ENCODE assay signal across 10 cellular contexts in genomic region chr18:74497778-74498177, GRCh38. TPM values are rescaled to one million over a fixed set of nuclear protein-coding genes. Genes with fewer than 3 reads are reported as not detected.
DNase-seq lines count a peak whose midpoint lies in the region; ATAC-seq, FAIRE-seq and TF ChIP-seq lines count a peak whose summit lies in the region.
"Had no signal": no experiment of that assay in that cellular context is flagged by ENCODE, and none has a peak within 500 bp of the region (broad histone marks: within the 10 kb centered on the region; RNA-seq: fewer than 3 reads in every experiment).

No MANE protein-coding gene starts in this region.

- H3K9me3 ChIP-seq in MG63 = no peaks in the 10 kb centered on the region
- H3K9me3 ChIP-seq in astrocyte (ENCODE audit: insufficient read depth, low read depth, low read length) = no peaks in the 10 kb centered on the region
- no peaks in the 10 kb centered on the region for H3K9me3 ChIP-seq in vagina

- peaks cover 64% of the 10 kb centered on the region for H3K36me3 Mint-ChIP-seq in Calu3 (ENCODE audit: insufficient read depth, unreplicated experiment)
- peaks cover 4% of the 10 kb centered on the region for H3K36me3 Mint-ChIP-seq in astrocyte (ENCODE audit: low read depth, unreplicated experiment)
- peaks cover 30% of the 10 kb centered on the region for H3K36me3 Mint-ChIP-seq in nephron (ENCODE audit: low read depth)

- H3K4me1 Mint-ChIP-seq in Calu3 (ENCODE audit: low read depth, unreplicated experiment) (peaks cover 46% of the 10 kb centered on the region), astrocyte (ENCODE audit: low read depth, unreplicated experiment) (peaks cover 24% of the 10 kb centered on the region), nephron (peaks cover 29% of the 10 kb centered on the region)

- FAIRE-seq in astrocyte (lab: Jason Lieb, UNC) = no peak

- H3K27me3 Mint-ChIP-seq in Calu3 (ENCODE audit: unreplicated experiment) (no peaks in the 10 kb centered on the region), astrocyte (ENCODE audit: low read depth, unreplicated experiment) (no peaks in the 10 kb centered on the region), nephron (ENCODE audit: low read depth) (no peaks in the 10 kb centered on the region)

- no peaks in the 10 kb centered on the region for H4K20me1 ChIP-seq in astrocyte (ENCODE audit: insufficient read depth, low read length)

- ATAC-seq in HG02759 (IDR thresholded peaks at IDR 0.05; ENCODE audit: unreplicated experiment) = no peak

- H3K4me2 ChIP-seq in astrocyte (ENCODE audit: low read length) = peak overlapping the region; percentile 90

- no TSS peak for BruUV-seq in Calu3 (replicated peaks; lab: Mats Ljungman, UMichigan)

- H3K4me3 ChIP-seq in MG63 (peak overlapping the region; percentile 93; the same call in 1 of the 2 replicates), astrocyte (ENCODE audit: insufficient read depth, low read depth, low read length) (no peak overlapping the region), vagina (no peak overlapping the region)

- H3K79me2 ChIP-seq in astrocyte (ENCODE audit: insufficient read depth, low read length) = peaks cover 38% of the 10 kb centered on the region

- peak overlapping the region; percentile 66 for H3K27ac Mint-ChIP-seq in Calu3 (ENCODE audit: unreplicated experiment)
- H3K27ac Mint-ChIP-seq in astrocyte (ENCODE audit: unreplicated experiment) = no peak overlapping the region
- peak overlapping the region; percentile 70 to 93 (median 83) for H3K27ac Mint-ChIP-seq in nephron

- intact Hi-C loops in Calu3 (cut with micrococcal nuclease; ENCODE audit: unreplicated experiment) (loop anchor here (2.0 kb wide), 1 partner anchor 55 kb away; no protein-coding TSS in a partner anchor), vagina (cut with DNase I) (loop anchor here (5.0 kb wide), 1 partner anchor 100 kb away; the partner anchor contains the start of gene ZNF407)

- DNase-seq in Calu3 = no peak
- DNase-seq in MG63 = no peak
- DNase-seq in astrocyte (ENCODE audit: low read depth) = no peak
- no peak for DNase-seq in vagina (ENCODE audit: extremely low spot score in 2 of 2)
- DNase-seq in cerebellum (ENCODE audit: low spot score) = no peak
- no peak for DNase-seq in dedifferentiated amniotic fluid mesenchymal stem cell (ENCODE audit: extremely low spot score)
- DNase-seq: effector memory CD4-positive, alpha-beta T cell had no signal

- CTCF ChIA-PET in Calu3 (lab: Charles Lee) = interaction anchor here (0.8 kb wide), 1 partner anchor 1080 kb away, joined by 3 read pairs; no protein-coding TSS in a partner anchor

- H3K9me3 Mint-ChIP-seq in Calu3 (ENCODE audit: low read depth, unreplicated experiment) (no peaks in the 10 kb centered on the region), astrocyte (ENCODE audit: unreplicated experiment) (no peaks in the 10 kb centered on the region), nephron (no peaks in the 10 kb centered on the region)

- H3K9ac ChIP-seq in astrocyte (ENCODE audit: low read length) = no peak overlapping the region

- H3K27me3 ChIP-seq in MG63 (no peaks in the 10 kb centered on the region; the same call in 1 of the 2 replicates), astrocyte (ENCODE audit: insufficient read depth, low read length) (no peaks in the 10 kb centered on the region), vagina (no peaks in the 10 kb centered on the region)

- no peak for TF ChIP-seq CTCF in Calu3 (IDR thresholded peaks at IDR 0.05; ENCODE audit: unreplicated experiment)
- TF ChIP-seq CTCF in astrocyte (IDR thresholded peaks at IDR 0.05; ENCODE audit: insufficient read depth, low read depth, low read length) = no peak
- no peak for TF ChIP-seq CTCF in nephron (IDR thresholded peaks at IDR 0.05; ENCODE audit: unreplicated experiment in 3 of 3)
- no peak for TF ChIP-seq CTCF in vagina (IDR thresholded peaks at IDR 0.05)

- H3K36me3 ChIP-seq in MG63 (peaks cover 27% of the 10 kb centered on the region), astrocyte (ENCODE audit: insufficient read depth, low read length) (peaks cover 12% of the 10 kb centered on the region), vagina (peaks cover 0 to 19% of the 10 kb centered on the region in 2 donors)

- no peak overlapping the region for H3K27ac ChIP-seq in astrocyte (ENCODE audit: low read depth, low read length)
- no peak overlapping the region for H3K27ac ChIP-seq in vagina

- H2AFZ ChIP-seq in astrocyte (ENCODE audit: low read depth, low read length) = no peak overlapping the region

- no peak for TF ChIP-seq POLR2A in vagina (IDR thresholded peaks at IDR 0.05)

- H3K4me3 Mint-ChIP-seq in Calu3 (ENCODE audit: low read depth, unreplicated experiment) (peak overlapping the region; percentile 73), astrocyte (ENCODE audit: unreplicated experiment) (peak overlapping the region; percentile 90), nephron (peak overlapping the region; percentile 86 to 95 (median 90))

- H3K4me1 ChIP-seq in astrocyte (ENCODE audit: insufficient read depth, low read length) = peaks cover 16% of the 10 kb centered on the region
- H3K4me1 ChIP-seq in vagina = peaks cover 37% of the 10 kb centered on the region

RNA-seq across cellular contexts. Expression of gene CNDP2, which starts 1.6 kb away (rescaled TPM):
- total RNA-seq in Calu3 (2022) = 279 and 312 TPM in 2 replicates
- 26.7 and 38.8 TPM in 2 replicates for total RNA-seq in MG63 (2014; rRNA removed; shearing (Covaris generic); ENCODE audit: low replicate concordance)
- 120 and 149 TPM in 2 replicates for total RNA-seq in astrocyte
- total RNA-seq in vagina = 52.5 TPM
- 36.5 TPM for total RNA-seq in cerebellum

RNA-seq across cellular contexts. Expression of gene CNDP1, which starts 36.5 kb away (rescaled TPM):
- total RNA-seq in Calu3 (2022) = not detected in 2 replicates
- not detected in 2 replicates for total RNA-seq in MG63 (2014; rRNA removed; shearing (Covaris generic); ENCODE audit: low replicate concordance)
- 0.31 TPM in 1 of 2 replicates, not detected in the other for total RNA-seq in astrocyte
- 9.8 TPM for total RNA-seq in vagina
- 0.36 TPM for total RNA-seq in cerebellum
- total RNA-seq: activated CD8-positive, alpha-beta memory T cell treated with anti-CD3 and anti-CD28 coated beads for 36 hours had no signal

RNA-seq across cellular contexts. Expression of gene DIPK1C, which starts 40.7 kb away (rescaled TPM):
- not detected in 2 replicates for total RNA-seq in Calu3 (2022)
- total RNA-seq in MG63 (2014; rRNA removed; shearing (Covaris generic); ENCODE audit: low replicate concordance) = 0.30 TPM in 1 of 2 replicates, not detected in the other
- total RNA-seq in astrocyte = not detected in 2 replicates
- not detected for total RNA-seq in vagina
- 4.9 TPM for total RNA-seq in cerebellum
- total RNA-seq: activated CD8-positive, alpha-beta memory T cell treated with anti-CD3 and anti-CD28 coated beads for 36 hours had no signal
